21 cellular contexts compared by ENCODE assay signal in genomic region chr10:34092891-34093290, GRCh38.
"Had no signal": no experiment of that assay in that cellular context is flagged by ENCODE, and none has a peak within 500 bp of the region (broad histone marks: within the 10 kb centered on the region; RNA-seq: fewer than 3 reads in every experiment).

No MANE protein-coding gene starts in this region.

- H3K27me3 ChIP-seq: esophagus squamous epithelium, foreskin keratinocyte, upper lobe of left lung had no signal

- H3K27ac ChIP-seq: esophagus squamous epithelium, foreskin keratinocyte, parathyroid adenoma, thoracic aorta, upper lobe of left lung had no signal

- H3K4me3 Mint-ChIP-seq: activated CD4-positive, alpha-beta T cell treated with anti-CD3 and anti-CD28 coated beads, Interleukin-2, amount 10 ng/mL, durations not matched to agents 24 days and 14 days; activated CD8-positive, alpha-beta T cell treated with anti-CD3 and anti-CD28 coated beads, Interleukin-2, amount 10 ng/mL, durations not matched to agents 7 days and 5 days; activated naive CD4-positive, alpha-beta T cell treated with anti-CD3 and anti-CD28 coated beads for 36 hours; activated T-cell treated with anti-CD3 and anti-CD28 coated beads, Interleukin-2, amount 50 U/mL, for 4 hours; dendritic cell treated with granulocyte-macrophage colony-stimulating factor and Interleukin-4, amounts not matched to agents 40 ng/mL and 50 ng/mL, for 4 days; nephron; stimulated activated naive B cell treated with anti-CD40 and anti-IgM and Interleukin-4, amounts not matched to agents 10 μg/mL and 1 μg/mL and 100 μg/mL, for 72 hours had no signal

- H3K36me3 Mint-ChIP-seq: stimulated activated naive B cell treated with anti-CD40 and anti-IgM and Interleukin-4, amounts not matched to agents 10 μg/mL and 1 μg/mL and 100 μg/mL, for 72 hours had no signal

- DNase-seq: activated CD4-positive, alpha-beta T cell treated with anti-CD3 and anti-CD28 coated beads, Interleukin-2, amount 10 ng/mL, durations not matched to agents 24 days and 14 days; activated CD4-positive, CD25-positive, alpha-beta regulatory T cell; activated CD8-positive, alpha-beta memory T cell treated with anti-CD3 and anti-CD28 coated beads, Interleukin-2, amount 50 U/mL, for 4 hours; activated CD8-positive, alpha-beta T cell treated with anti-CD3 and anti-CD28 coated beads, Interleukin-2, amount 10 ng/mL, durations not matched to agents 7 days and 5 days; activated naive CD4-positive, alpha-beta T cell treated with anti-CD3 and anti-CD28 coated beads for 36 hours; activated T-cell treated with anti-CD3 and anti-CD28 coated beads, Interleukin-2, amount 50 U/mL, for 4 hours; aorta; effector CD8-positive, alpha-beta T cell; esophagus squamous epithelium; glutamatergic neuron; hippocampal formation; midbrain; stimulated activated naive B cell treated with anti-CD40 and anti-IgM and Interleukin-4, amounts not matched to agents 10 μg/mL and 1 μg/mL and 100 μg/mL, for 72 hours; T-helper 9 cell; upper lobe of left lung had no signal

- H3K36me3 ChIP-seq: esophagus squamous epithelium, thoracic aorta, upper lobe of left lung had no signal

- H3K9ac ChIP-seq: parathyroid adenoma had no signal

- H3K27me3 Mint-ChIP-seq: activated CD4-positive, alpha-beta T cell treated with anti-CD3 and anti-CD28 coated beads, Interleukin-2, amount 10 ng/mL, durations not matched to agents 24 days and 14 days; dendritic cell treated with granulocyte-macrophage colony-stimulating factor and Interleukin-4, amounts not matched to agents 40 ng/mL and 50 ng/mL, for 4 days; stimulated activated naive B cell treated with anti-CD40 and anti-IgM and Interleukin-4, amounts not matched to agents 10 μg/mL and 1 μg/mL and 100 μg/mL, for 72 hours had no signal

- H3K4me1 Mint-ChIP-seq: activated CD4-positive, alpha-beta T cell treated with anti-CD3 and anti-CD28 coated beads, Interleukin-2, amount 10 ng/mL, durations not matched to agents 24 days and 14 days; nephron; stimulated activated naive B cell treated with anti-CD40 and anti-IgM and Interleukin-4, amounts not matched to agents 10 μg/mL and 1 μg/mL and 100 μg/mL, for 72 hours had no signal

- H3K27ac Mint-ChIP-seq: activated CD4-positive, alpha-beta T cell treated with anti-CD3 and anti-CD28 coated beads, Interleukin-2, amount 10 ng/mL, durations not matched to agents 24 days and 14 days; activated CD8-positive, alpha-beta T cell treated with anti-CD3 and anti-CD28 coated beads, Interleukin-2, amount 10 ng/mL, durations not matched to agents 7 days and 5 days; activated naive CD4-positive, alpha-beta T cell treated with anti-CD3 and anti-CD28 coated beads for 36 hours; dendritic cell treated with granulocyte-macrophage colony-stimulating factor and Interleukin-4, amounts not matched to agents 40 ng/mL and 50 ng/mL, for 4 days; nephron; stimulated activated naive B cell treated with anti-CD40 and anti-IgM and Interleukin-4, amounts not matched to agents 10 μg/mL and 1 μg/mL and 100 μg/mL, for 72 hours had no signal

- H3K4me3 ChIP-seq: esophagus squamous epithelium, thoracic aorta, upper lobe of left lung had no signal

- H2AFZ ChIP-seq: parathyroid adenoma had no signal

- H3K4me1 ChIP-seq: esophagus squamous epithelium, foreskin keratinocyte, parathyroid adenoma, upper lobe of left lung had no signal

- ATAC-seq: activated CD8-positive, alpha-beta T cell treated with anti-CD3 and anti-CD28 coated beads, Interleukin-2, amount 10 ng/mL, durations not matched to agents 7 days and 5 days; activated T-cell treated with anti-CD3 and anti-CD28 coated beads, Interleukin-2, amount 50 U/mL, for 4 hours; foreskin keratinocyte; sciatic nerve; stimulated activated naive B cell treated with anti-CD40 and anti-IgM and Interleukin-4, amounts not matched to agents 10 μg/mL and 1 μg/mL and 100 μg/mL, for 72 hours had no signal

- H3K79me2 ChIP-seq: parathyroid adenoma had no signal
